In the genomic region with DNA sequence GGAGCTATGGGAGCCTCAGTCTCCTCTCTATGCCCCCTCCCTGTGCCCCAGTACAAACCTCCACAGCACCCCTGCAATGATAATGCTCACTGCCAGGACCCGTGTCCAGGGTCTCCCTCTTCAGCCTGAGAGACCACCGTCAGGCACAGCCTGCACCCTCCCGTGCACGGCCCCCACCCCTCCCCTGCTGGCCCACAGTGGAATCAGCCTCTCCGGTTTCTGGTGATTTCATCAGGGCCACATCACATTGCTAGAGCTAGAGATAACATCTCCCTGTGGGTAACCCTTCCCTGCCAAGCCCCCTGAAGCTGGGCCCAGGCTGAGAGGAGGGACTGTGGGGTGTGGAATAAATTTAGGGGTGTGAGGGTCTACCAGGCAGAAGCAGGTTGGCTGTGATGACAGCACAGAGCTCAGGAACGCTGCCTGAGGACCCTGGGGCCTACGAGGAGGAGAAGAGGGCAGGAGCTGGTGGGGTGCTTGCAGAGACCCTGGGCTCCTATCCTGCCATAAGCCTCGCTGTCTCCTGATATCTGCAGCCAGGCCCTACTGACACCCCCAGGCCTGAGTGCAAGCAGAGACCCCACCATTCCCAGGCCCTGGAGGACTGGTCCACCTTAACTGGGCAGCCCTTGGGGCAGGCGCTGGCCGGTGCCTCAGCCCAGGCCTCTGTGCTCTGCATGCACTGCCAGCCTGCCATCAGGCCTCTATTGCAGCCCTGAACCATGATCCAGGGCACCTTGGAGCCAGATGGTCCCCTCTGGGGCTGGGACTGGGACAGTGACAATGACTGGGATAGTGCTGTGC, we compare ENCODE assay signal across 10 cellular contexts. TPM values are rescaled to one million over a fixed set of nuclear protein-coding genes. Genes with fewer than 3 reads are reported as not detected.
DNase-seq lines count a peak whose midpoint lies in the region; ATAC-seq, FAIRE-seq and TF ChIP-seq lines count a peak whose summit lies in the region.
"Had no signal": no experiment of that assay in that cellular context is flagged by ENCODE, and none has a peak within 500 bp of the region (broad histone marks: within the 10 kb centered on the region; RNA-seq: fewer than 3 reads in every experiment).

A gene (plus strand): TSS at position 378 of the 804 bp plus-strand sequence. CDS start 345 bp downstream, at position 723.

- no peak within 1 kb of the TSS for H2BK120ac ChIP-seq in neuronal stem cell (ENCODE audit: low read depth, low read length)

- H3K4me1 ChIP-seq in K562 (replicated peaks in 1 of 2; ENCODE audit: control insufficient read depth in 2 of 2, insufficient read depth in 2 of 2, low read length in 2 of 2) = peaks cover 2 to 38% of the 10 kb centered on the region in 2 experiments; a peak in 3 of 5 replicates
- H3K4me1 ChIP-seq in neuronal stem cell (ENCODE audit: control insufficient read depth in 2 of 2, insufficient read depth in 1 of 2, low read depth in 1 of 2, low read length in 2 of 2) = no peaks in the 10 kb centered on the region

- TF ChIP-seq RAD21 in K562 (CRISPR knock-in tag; conservative IDR thresholded peaks at IDR 0.05 in 1 of 2, IDR thresholded peaks at IDR 0.05 in 1 of 2) = peak in 1 of 2 experiments; percentile 15; a peak in 1 of 4 replicates

- H3K18ac ChIP-seq in neuronal stem cell (ENCODE audit: low read length) = peak within 1 kb of the TSS; percentile 28

- in situ Hi-C loops in K562 (cut with MboI) = no loop called here

- DNase-seq in DMS114 treated with DMSO at 0.1 percent for 48 hours (lab: John Stamatoyannopoulos, UW; ENCODE audit: unreplicated experiment) = peak; percentile 14
- DNase-seq in NCI-H226 = peak; percentile 18
- no peak for DNase-seq in K562 (ENCODE audit: extremely low read depth in 1 of 4, low spot score in 3 of 4)
- DNase-seq in neuronal stem cell (ENCODE audit: low spot score) = no peak
- no peak for DNase-seq in HEK293T (ENCODE audit: extremely low spot score)
- DNase-seq in activated gamma-delta T cell (lab: John Stamatoyannopoulos, UW) = no peak
- DNase-seq: foreskin fibroblast had no signal

- H4K91ac ChIP-seq in neuronal stem cell (ENCODE audit: low read depth, low read length, poor library complexity) = peak within 1 kb of the TSS; percentile 43

- intact Hi-C loops in K562 (cut with micrococcal nuclease) = no loop called here

- peak within 1 kb of the TSS; percentile 24 for H2BK5ac ChIP-seq in neuronal stem cell (ENCODE audit: low read length)

- no peak for TF ChIP-seq POLR2A in K562 (conservative IDR thresholded peaks at IDR 0.05)

- H3K4ac ChIP-seq in neuronal stem cell (ENCODE audit: low read length) = peak within 1 kb of the TSS; percentile 37

- POLR2A ChIA-PET in K562 (lab: Yijun Ruan, JAX) (interaction anchor here (0.9 to 1.0 kb wide), 2 partner anchors 21 to 82 kb away, joined by 3 to 4 read pairs; a partner anchor contains a TSS), HEK293T (lab: Yijun Ruan, JAX) (interaction anchor here (0.8 to 1.9 kb wide), 3 partner anchors 17 to 38 kb away, joined by 3 to 13 read pairs (median 3); a partner anchor contains a TSS)

- H3K23ac ChIP-seq in neuronal stem cell (ENCODE audit: low read depth, low read length, poor library complexity) = peak within 1 kb of the TSS; percentile 65

- WGBS in K562 (ENCODE audit: insufficient coverage, low coverage, missing lambda C conversion rate) = 26% methylated on average over 8 of the region's 10 CpGs
- WGBS in neuronal stem cell (ENCODE audit: extremely low coverage in 2 of 2, insufficient read length in 2 of 2, insufficient replicate concordance in 1 of 2), 2 donors = no CpG with 5 or more reads among the region's 10 CpGs

- H3K4me3 ChIP-seq in K562 = no peak within 1 kb of the TSS
- no peak within 1 kb of the TSS for H3K4me3 ChIP-seq in neuronal stem cell (ENCODE audit: low read length in 2 of 2)

- no peak within 1 kb of the TSS for H4K8ac ChIP-seq in neuronal stem cell (ENCODE audit: low read depth, low read length)

- no peak for TF ChIP-seq CTCF in K562 (IDR thresholded peaks at IDR 0.05 in 2 of 3, conservative IDR thresholded peaks at IDR 0.05 in 1 of 3; ENCODE audit: insufficient read depth in 2 of 3, low read depth in 1 of 3, low read length in 3 of 3)

- H3K14ac ChIP-seq in neuronal stem cell (ENCODE audit: low read length) = peak within 1 kb of the TSS; percentile 82

- H4K20me1 ChIP-seq in K562 (replicated peaks; ENCODE audit: control insufficient read depth, insufficient read depth, low read length) = no peaks in the 10 kb centered on the region

- peak; percentile 79; the same call in 1 of the 2 replicates for TF ChIP-seq EP300 in K562 (IDR thresholded peaks at IDR 0.05; ENCODE audit: low read length)

- no peaks in the 10 kb centered on the region for H3K79me1 ChIP-seq in neuronal stem cell (ENCODE audit: low read depth, low read length)

- no peak within 1 kb of the TSS for H3K4me2 ChIP-seq in K562 (ENCODE audit: insufficient read depth, low read length)
- no peak within 1 kb of the TSS for H3K4me2 ChIP-seq in neuronal stem cell (ENCODE audit: insufficient read depth, low read length, poor library complexity, severe bottlenecking)

- no peak within 1 kb of the TSS for H2AFZ ChIP-seq in K562 (ENCODE audit: low read depth, low read length)
- no peak within 1 kb of the TSS for H2AFZ ChIP-seq in neuronal stem cell (ENCODE audit: low read length)

- peak within 1 kb of the TSS in 1 of 2 experiments; percentile 24; a peak in 1 of 4 replicates for H3K9ac ChIP-seq in K562 (ENCODE audit: insufficient read depth in 1 of 2, low read depth in 2 of 2, low read length in 2 of 2)
- no peak within 1 kb of the TSS for H3K9ac ChIP-seq in neuronal stem cell (ENCODE audit: low read depth, low read length, poor library complexity)

- no peaks in the 10 kb centered on the region for H3K79me2 ChIP-seq in K562 (ENCODE audit: control insufficient read depth, insufficient read depth, low read length)

- peak within 1 kb of the TSS; percentile 49 for H2BK15ac ChIP-seq in neuronal stem cell (ENCODE audit: low read length)

- peak within 1 kb of the TSS; percentile 94 for H2AK5ac ChIP-seq in neuronal stem cell (ENCODE audit: low read depth, low read length)

- peak within 1 kb of the TSS; percentile 84 for H2BK12ac ChIP-seq in neuronal stem cell (ENCODE audit: low read length)

- no peak within 1 kb of the TSS for H3K27ac ChIP-seq in K562 (ENCODE audit: extremely low read depth, low read depth, low read length)
- no peak within 1 kb of the TSS for H3K27ac ChIP-seq in neuronal stem cell (replicated peaks; ENCODE audit: low read length)
- H3K27ac ChIP-seq: VCaP had no signal

- FAIRE-seq in K562 (lab: Jason Lieb, UNC) = no peak

- BruUV-seq in K562 (replicated peaks; lab: Mats Ljungman, UMichigan) = no TSS peak

- ATAC-seq in K562 (peak; percentile 77), HG03460 (IDR thresholded peaks at IDR 0.05; ENCODE audit: unreplicated experiment) (no peak), GM19035 (IDR thresholded peaks at IDR 0.05; ENCODE audit: unreplicated experiment) (no peak)

- H3K36me3 ChIP-seq in K562 (ENCODE audit: control insufficient read depth, insufficient read depth, low read length) (no peaks in the 10 kb centered on the region), neuronal stem cell (replicated peaks in 1 of 2; ENCODE audit: control insufficient read depth in 2 of 2, insufficient read depth in 2 of 2, low read length in 2 of 2) (no peaks in the 10 kb centered on the region)

- H3K9me3 ChIP-seq in K562 (replicated peaks; ENCODE audit: control insufficient read depth, insufficient read depth, low read depth, low read length) (no peaks in the 10 kb centered on the region), neuronal stem cell (replicated peaks in 1 of 2; ENCODE audit: control insufficient read depth in 2 of 2, insufficient read depth in 1 of 2, low read depth in 1 of 2, low read length in 2 of 2) (no peaks in the 10 kb centered on the region)

- no peaks in the 10 kb centered on the region; a peak in 1 of 5 replicates for H3K27me3 ChIP-seq in K562 (ENCODE audit: control insufficient read depth in 2 of 2, insufficient read depth in 2 of 2, low read length in 2 of 2)
- H3K27me3 ChIP-seq in neuronal stem cell (ENCODE audit: control insufficient read depth in 3 of 3, insufficient read depth in 3 of 3, low read depth in 1 of 3, low read length in 3 of 3) = peaks cover 0 to 26% (median 13%) of the 10 kb centered on the region in 3 experiments

- no peaks in the 10 kb centered on the region for H3K9me1 ChIP-seq in K562 (ENCODE audit: control insufficient read depth, insufficient read depth, low read length)

- CTCF ChIA-PET in K562 (lab: Yijun Ruan, JAX; ENCODE audit: low intra/inter-chr PET ratio) (no interaction called here), HEK293T (lab: Yijun Ruan, JAX) (interaction anchor here (1.1 to 1.9 kb wide), 4 partner anchors 9 to 20 kb away, joined by 4 to 12 read pairs (median 8); a partner anchor contains a TSS)

TF ChIP-seq in K562, 482 proteins besides CTCF, POLR2A, EP300 and RAD21 (continues in another document):
- TF ChIP-seq PHF8 (IDR thresholded peaks at IDR 0.05; ENCODE audit: borderline replicate concordance, low read length) (no peak), RBFOX2 (IDR thresholded peaks at IDR 0.05; ENCODE audit: low read depth, low read length) (peak; percentile 70)

TF ChIP-seq in HEK293T, 16 proteins besides CTCF, POLR2A, EP300 and RAD21:
- no peak for TF ChIP-seq HDGF (IDR thresholded peaks at IDR 0.05; ENCODE audit: borderline replicate concordance)
- no peak for TF ChIP-seq CTBP1 (IDR thresholded peaks at IDR 0.05; ENCODE audit: borderline replicate concordance)
- TF ChIP-seq NFRKB (IDR thresholded peaks at IDR 0.05) = no peak
- no peak for TF ChIP-seq FOXM1 (IDR thresholded peaks at IDR 0.05; ENCODE audit: borderline replicate concordance)

RNA-seq across cellular contexts. Expression of the gene that starts here (rescaled TPM):
- total RNA-seq in K562 (2011; cell fraction: chromatin; rRNA removed; ENCODE audit: low replicate concordance) = 0.14 and 0.28 TPM in 2 replicates
- total RNA-seq in K562 (2011; cell fraction: nucleolus; rRNA removed) = 0.17 and 0.39 TPM in 2 replicates
- 0.22 and 0.31 TPM in 2 replicates for total RNA-seq in K562 (2011; cell fraction: nucleoplasm; rRNA removed)
- total RNA-seq in K562 (2014; rRNA removed) (0.05 and 0.08 TPM in 2 replicates), K562 (2014; rRNA removed; fragmentation: Illumina TruSeq; extraction: Trizol) (not detected in 2 replicates), K562 (2015; rRNA removed; fragmentation: Illumina TruSeq; extraction: Trizol) (0.04 TPM in 2 replicates), K562 (2021) (0.22 TPM in 2 replicates)
- polyA plus RNA-seq in K562 (2011; rRNA removed) (0.09 TPM in 1 of 2 replicates, not detected in the other), K562 (2014; fragmentation: Illumina TruSeq; extraction: Trizol) (0.04 and 0.22 TPM in 2 replicates), K562 (2014; fragmentation: Nextera tagmentation; extraction: Ambion mirVana) (not detected), K562 (2014; rRNA removed) (0.07 and 0.15 TPM in 2 replicates)
- polyA plus RNA-seq in K562 (2011; cell fraction: cytosol; rRNA removed) = 0.03 and 0.06 TPM in 2 replicates
- polyA plus RNA-seq in K562 (2011; cell fraction: nucleus; rRNA removed) = 0.11 and 0.27 TPM in 2 replicates
- polyA plus RNA-seq in K562 (2012) = 0.52 and 46.0 TPM in 2 replicates
- 0.03 TPM in 1 of 2 replicates, not detected in the other for polyA minus RNA-seq in K562 (2011; rRNA and poly(A)+ RNA removed)
- 0.36 TPM in 1 of 2 replicates, not detected in the other for polyA minus RNA-seq in K562 (2011; cell fraction: cytosol; rRNA and poly(A)+ RNA removed)
- 0.13 TPM in 1 of 2 replicates, not detected in the other for polyA minus RNA-seq in K562 (2011; cell fraction: nucleus; rRNA and poly(A)+ RNA removed)
- polyA plus RNA-seq in neuronal stem cell (2013, experiment 1 of 2) = 0.01 TPM
- polyA plus RNA-seq in neuronal stem cell (2013, experiment 2 of 2) = 0.01 TPM

Comparison
In these comparisons a context has a peak if more than half of its experiments do, and no peak if none do; other contexts are left out.
1. DNase-seq: peak in DMS114 treated with DMSO at 0.1 percent for 48 hours (single experiment) and NCI-H226 (single experiment); none in K562 (0 of 4), neuronal stem cell (single experiment), HEK293T (single experiment) and activated gamma-delta T cell (single experiment).